26 cellular contexts compared by ENCODE assay signal in the genomic region with DNA sequence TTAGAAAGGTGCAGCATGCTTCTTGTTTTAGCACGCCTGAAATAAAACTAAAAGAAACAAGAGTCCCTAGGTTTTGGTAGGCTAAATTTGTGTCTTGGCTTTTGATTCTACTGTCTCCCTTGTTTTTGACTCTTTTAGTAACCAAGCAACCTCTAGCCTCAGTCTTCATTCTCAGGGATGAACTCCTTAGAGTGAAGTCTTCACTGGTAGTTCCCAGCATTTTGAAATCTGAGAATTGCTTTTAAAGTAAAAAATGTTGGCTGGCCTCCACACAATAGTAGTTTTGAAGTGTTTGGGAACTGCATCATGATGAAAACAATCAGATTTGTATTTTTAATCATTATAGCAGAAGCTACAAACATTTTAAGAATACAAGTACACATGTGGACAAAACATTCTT. TPM values are rescaled to one million over a fixed set of nuclear protein-coding genes. Genes with fewer than 3 reads are reported as not detected.
DNase-seq lines count a peak whose midpoint lies in the region; ATAC-seq and TF ChIP-seq lines count a peak whose summit lies in the region.
"Had no signal": no experiment of that assay in that cellular context is flagged by ENCODE, and none has a peak within 500 bp of the region (broad histone marks: within the 10 kb centered on the region; RNA-seq: fewer than 3 reads in every experiment).

No MANE protein-coding gene starts in this region.

- peaks cover 29% of the 10 kb centered on the region for H3K4me1 Mint-ChIP-seq in activated naive CD4-positive, alpha-beta T cell treated with anti-CD3 and anti-CD28 coated beads, Interleukin-2, amount 50 U/mL, for 24 hours
- H3K4me1 Mint-ChIP-seq in T-cell, result peaks cover 18 to 43% (median 35%) of the 10 kb centered on the region in 3 donors

- no peak for DNase-seq in activated naive CD4-positive, alpha-beta T cell (lab: John Stamatoyannopoulos, UW)
- DNase-seq in T-cell (no peak), myocyte (ENCODE audit: low read depth) (peak; percentile 70), CD1c-positive myeloid dendritic cell (ENCODE audit: extremely low spot score) (no peak), mammary epithelial cell (no peak)
- DNase-seq: activated CD4-positive, alpha-beta T cell treated with anti-CD3 and anti-CD28 coated beads, Interleukin-2, amount 50 U/mL, for 48 hours; activated CD8-positive, alpha-beta memory T cell treated with anti-CD3 and anti-CD28 coated beads, Interleukin-2, amount 50 U/mL, for 48 hours; Caco-2; caudate nucleus; endodermal cell; gastrocnemius medialis; GDM1; HCEC 1CT; lower lobe of right lung; MM.1S; NCI-H1105 treated with DMSO at 0.1 percent for 48 hours; NCI-H2029; NCI-H2227 treated with DMSO at 0.1 percent for 48 hours; NCI-H526; PC-3; T-helper 2 cell had no signal

- H3K36me3 ChIP-seq in mammary epithelial cell (ENCODE audit: insufficient read depth, low read length), result no peaks in the 10 kb centered on the region
- H3K36me3 ChIP-seq: gastrocnemius medialis, lower lobe of right lung had no signal

- no peaks in the 10 kb centered on the region for H3K9me3 ChIP-seq in mammary epithelial cell (replicated peaks; ENCODE audit: insufficient read depth, low read length)
- H3K9me3 ChIP-seq: Caco-2, gastrocnemius medialis, lower lobe of right lung had no signal

- 100% methylated on average over 1 of the region's 1 CpG for WGBS in mammary epithelial cell (ENCODE audit: low coverage, missing lambda C conversion rate)

- no peak overlapping the region for H3K4me3 ChIP-seq in mammary epithelial cell (replicated peaks in 1 of 3; ENCODE audit: insufficient read depth in 1 of 3, low read depth in 2 of 3, low read length in 3 of 3)
- H3K4me3 ChIP-seq: gastrocnemius medialis, lower lobe of right lung had no signal

- POLR2A ChIA-PET in T-cell (lab: Charles Lee), result interaction anchor here in 1 of 2 donors (0.6 kb wide), 1 partner anchor 9 kb away, joined by 3 read pairs; no protein-coding TSS in a partner anchor

- ATAC-seq in T-cell (replicated peaks in 1 of 4) (no peak), HG03432 (IDR thresholded peaks at IDR 0.05; ENCODE audit: unreplicated experiment) (no peak)
- ATAC-seq: activated T-helper 17 cell treated with anti-CD3 and anti-CD28 coated beads, Interleukin-2, amount 50 U/mL, for 72 hours; gastrocnemius medialis; lower lobe of right lung; natural killer cell treated with Interleukin-12 subunit alpha and Interleukin-12 subunit beta and Interleukin-15 and Interleukin-18, amount 100 ng/mL, for 72 hours; PC-3 had no signal

- dilution Hi-C loops in mammary epithelial cell (cut with HindIII; ENCODE audit: low sequenced_read_pairs), result no loop called here

- H3K27ac Mint-ChIP-seq in activated naive CD4-positive, alpha-beta T cell treated with anti-CD3 and anti-CD28 coated beads, Interleukin-2, amount 50 U/mL, for 24 hours, result peak overlapping the region; percentile 66
- H3K27ac Mint-ChIP-seq in T-cell, result peak overlapping the region; percentile 86 to 99
- H3K27ac Mint-ChIP-seq: activated T-helper 17 cell treated with anti-CD3 and anti-CD28 coated beads, Interleukin-2, amount 50 U/mL, for 72 hours; dendritic cell treated with granulocyte-macrophage colony-stimulating factor and Interleukin-4, amounts not matched to agents 40 ng/mL and 50 ng/mL, for 4 days; endodermal cell; natural killer cell treated with Interleukin-12 subunit alpha and Interleukin-12 subunit beta and Interleukin-15 and Interleukin-18, amount 100 ng/mL, for 72 hours had no signal

- intact Hi-C loops in mammary epithelial cell (cut with micrococcal nuclease), result no loop called here

- no peak overlapping the region for H3K4me2 ChIP-seq in mammary epithelial cell (ENCODE audit: insufficient read depth, low read depth, low read length)

- H3K27me3 Mint-ChIP-seq in activated naive CD4-positive, alpha-beta T cell treated with anti-CD3 and anti-CD28 coated beads, Interleukin-2, amount 50 U/mL, for 24 hours, result no peaks in the 10 kb centered on the region
- no peaks in the 10 kb centered on the region for H3K27me3 Mint-ChIP-seq in T-cell
- H3K27me3 Mint-ChIP-seq: activated T-helper 17 cell treated with anti-CD3 and anti-CD28 coated beads, Interleukin-2, amount 50 U/mL, for 72 hours had no signal

- H3K9me3 Mint-ChIP-seq in activated naive CD4-positive, alpha-beta T cell treated with anti-CD3 and anti-CD28 coated beads, Interleukin-2, amount 50 U/mL, for 24 hours, result no peaks in the 10 kb centered on the region
- no peaks in the 10 kb centered on the region for H3K9me3 Mint-ChIP-seq in T-cell
- H3K9me3 Mint-ChIP-seq: activated T-helper 17 cell treated with anti-CD3 and anti-CD28 coated beads, Interleukin-2, amount 50 U/mL, for 72 hours; dendritic cell treated with granulocyte-macrophage colony-stimulating factor and Interleukin-4, amounts not matched to agents 40 ng/mL and 50 ng/mL, for 4 days; endodermal cell; natural killer cell treated with Interleukin-12 subunit alpha and Interleukin-12 subunit beta and Interleukin-15 and Interleukin-18, amount 100 ng/mL, for 72 hours had no signal

- no peak overlapping the region for H3K27ac ChIP-seq in mammary epithelial cell (ENCODE audit: insufficient read depth, low read depth, low read length)
- H3K27ac ChIP-seq: gastrocnemius medialis, lower lobe of right lung had no signal

- H2AFZ ChIP-seq in mammary epithelial cell (ENCODE audit: low read depth, low read length), result no peak overlapping the region

- CTCF ChIA-PET in T-cell (lab: Charles Lee), result no interaction called here
- CTCF ChIA-PET in mammary epithelial cell (lab: Charles Lee; ENCODE audit: low non-redundant PET), result no interaction called here

- H3K9ac ChIP-seq in mammary epithelial cell (ENCODE audit: insufficient read depth, low read length), result no peak overlapping the region

- H3K4me3 Mint-ChIP-seq in activated naive CD4-positive, alpha-beta T cell treated with anti-CD3 and anti-CD28 coated beads, Interleukin-2, amount 50 U/mL, for 24 hours, result no peak overlapping the region
- H3K4me3 Mint-ChIP-seq in T-cell, result peak overlapping the region in 1 of 3 donors; percentile 76
- H3K4me3 Mint-ChIP-seq: activated T-helper 17 cell treated with anti-CD3 and anti-CD28 coated beads, Interleukin-2, amount 50 U/mL, for 72 hours; dendritic cell treated with granulocyte-macrophage colony-stimulating factor and Interleukin-4, amounts not matched to agents 40 ng/mL and 50 ng/mL, for 4 days; endodermal cell; natural killer cell treated with Interleukin-12 subunit alpha and Interleukin-12 subunit beta and Interleukin-15 and Interleukin-18, amount 100 ng/mL, for 72 hours had no signal

- no peaks in the 10 kb centered on the region for H4K20me1 ChIP-seq in mammary epithelial cell (ENCODE audit: insufficient read depth, low read length)

- no peaks in the 10 kb centered on the region for H3K27me3 ChIP-seq in mammary epithelial cell (ENCODE audit: insufficient read depth, low read length)
- H3K27me3 ChIP-seq: gastrocnemius medialis had no signal

- TF ChIP-seq CTCF in mammary epithelial cell (conservative IDR thresholded peaks at IDR 0.05 in 1 of 2, IDR thresholded peaks at IDR 0.05 in 1 of 2; ENCODE audit: extremely low read depth in 1 of 2, insufficient read depth in 1 of 2, low read depth in 1 of 2, low read length in 2 of 2), result no peak

- no peaks in the 10 kb centered on the region for H3K79me2 ChIP-seq in mammary epithelial cell (ENCODE audit: insufficient read depth, low read length)

- in situ Hi-C loops in mammary epithelial cell (cut with MboI; ENCODE audit: low sequenced_read_pairs in 2 of 2), result no loop called here

- no peaks in the 10 kb centered on the region for H3K4me1 ChIP-seq in mammary epithelial cell (ENCODE audit: insufficient read depth, low read length)
- H3K4me1 ChIP-seq: Caco-2, gastrocnemius medialis had no signal

- H3K36me3 Mint-ChIP-seq in activated naive CD4-positive, alpha-beta T cell treated with anti-CD3 and anti-CD28 coated beads, Interleukin-2, amount 50 U/mL, for 24 hours, result no peaks in the 10 kb centered on the region
- H3K36me3 Mint-ChIP-seq in T-cell, result peaks cover 3% of the 10 kb centered on the region
- H3K36me3 Mint-ChIP-seq: natural killer cell treated with Interleukin-12 subunit alpha and Interleukin-12 subunit beta and Interleukin-15 and Interleukin-18, amount 100 ng/mL, for 72 hours had no signal

- BruUV-seq in mammary epithelial cell (replicated peaks; lab: Mats Ljungman, UMichigan), result no TSS peak

RNA-seq across cellular contexts. Expression of a gene that starts 6.1 kb away (rescaled TPM):
- total RNA-seq in T-cell (10 to 100 TPM; 58.7 to 97.5 (median 72.6) TPM), myocyte (12.0 and 23.0 TPM in 2 replicates), mammary epithelial cell (10 to 100 TPM; 31.3 to 32.3 TPM)
- polyA plus RNA-seq in myocyte (2012), result 30.8 TPM
- polyA plus RNA-seq in mammary epithelial cell, result 27.2 TPM
- 14.1 TPM for polyA minus RNA-seq in mammary epithelial cell
